Comparison of ENCODE assay signal across 8 cellular contexts in the genomic region with DNA sequence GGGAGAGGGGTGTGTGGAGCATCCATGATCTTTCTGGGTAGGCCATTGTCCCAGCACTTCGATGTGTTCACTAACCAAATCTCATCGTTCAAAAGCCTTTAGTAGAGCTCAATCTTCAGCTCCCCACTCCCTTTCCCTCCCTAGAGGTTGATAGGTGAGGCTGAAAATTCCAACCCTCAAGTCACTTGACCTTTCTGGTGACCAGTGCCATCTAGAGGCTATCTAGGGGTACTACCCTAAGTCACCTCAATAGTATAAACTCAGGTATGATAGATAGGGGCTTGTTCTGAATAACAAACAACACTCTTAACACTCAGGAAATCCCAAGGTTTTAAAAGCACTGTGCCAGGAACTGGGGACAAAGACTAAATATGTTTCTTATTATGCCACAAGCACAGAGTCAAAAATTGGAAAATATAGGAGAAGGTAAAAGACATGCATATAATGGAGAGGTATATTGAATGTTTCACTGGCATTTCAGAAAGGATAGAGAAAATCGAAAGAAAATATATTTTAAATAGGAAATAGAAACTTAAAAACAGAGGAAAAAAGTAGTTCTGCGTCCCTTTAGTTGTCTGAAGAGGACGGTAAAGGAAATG. TPM values are rescaled to one million over a fixed set of nuclear protein-coding genes. Genes with fewer than 3 reads are reported as not detected.
DNase-seq lines count a peak whose midpoint lies in the region; ATAC-seq, FAIRE-seq and TF ChIP-seq lines count a peak whose summit lies in the region.

No MANE protein-coding gene starts in this region.

- H3K36me3 ChIP-seq in KOPT-K1 (ENCODE audit: insufficient read depth, low read length) (no peaks in the 10 kb centered on the region), pancreas (no peaks in the 10 kb centered on the region), aorta (ENCODE audit: control insufficient read depth in 1 of 2, insufficient read depth in 2 of 2, low read length in 1 of 2) (no peaks in the 10 kb centered on the region)

- H3K4me3 ChIP-seq in dorsolateral prefrontal cortex (no peak overlapping the region), pancreas (no peak overlapping the region), aorta (ENCODE audit: low read length in 2 of 2) (no peak overlapping the region)

- H3K9me3 ChIP-seq in KOPT-K1 (ENCODE audit: insufficient read depth, low read length, poor library complexity, severe bottlenecking) (no peaks in the 10 kb centered on the region), pancreas (no peaks in the 10 kb centered on the region), aorta (ENCODE audit: control insufficient read depth, low read length) (peaks cover 2% of the 10 kb centered on the region)

- peak overlapping the region; percentile 8 for H3K27ac ChIP-seq in KOPT-K1 (ENCODE audit: low read depth, low read length, poor library complexity, severe bottlenecking)
- no peak overlapping the region for H3K27ac ChIP-seq in dorsolateral prefrontal cortex
- no peak overlapping the region for H3K27ac ChIP-seq in pancreas
- no peak overlapping the region for H3K27ac ChIP-seq in aorta (ENCODE audit: low read depth in 1 of 2, low read length in 2 of 2)

- ATAC-seq in pancreas (peak in 3 of 4 donors; percentile 44 to 65 (median 60)), HG02759 (IDR thresholded peaks at IDR 0.05; ENCODE audit: unreplicated experiment) (no peak), aorta (ENCODE audit: low FRiP score) (no peak)

- in situ Hi-C loops in SK-MEL-5 (cut with HindIII; ENCODE audit: low pct_unique_long_range_greater_than_20kb, low sequenced_read_pairs) = no loop called here

- DNase-seq in AG08396 (ENCODE audit: low spot score) = peak; percentile 10
- DNase-seq in GM10248 (ENCODE audit: extremely low spot score) = peak; percentile 24
- DNase-seq in SK-MEL-5 (ENCODE audit: low read depth, low spot score) = peak; percentile 56
- no peak for DNase-seq in dorsolateral prefrontal cortex
- DNase-seq in pancreas = no peak
- no peak for DNase-seq in aorta

- FAIRE-seq in pancreas (lab: Jason Lieb, UNC) = no peak

- TF ChIP-seq CTCF in GM10248 (IDR thresholded peaks at IDR 0.05; ENCODE audit: control extremely low read depth, extremely low read depth, low read depth, missing control alignments) (peak; percentile 66), dorsolateral prefrontal cortex (IDR thresholded peaks at IDR 0.05 in 54 of 56, conservative IDR thresholded peaks at IDR 0.05 in 2 of 56; ENCODE audit: low read depth in 1 of 56, partially characterized antibody in 56 of 56) (peak in 46 of 56 donors; percentile 9 to 52 (median 34)), pancreas (IDR thresholded peaks at IDR 0.05) (peak; percentile 22 to 58 (median 51))

- H3K4me1 ChIP-seq in pancreas (no peaks in the 10 kb centered on the region), aorta (ENCODE audit: control insufficient read depth in 1 of 2, insufficient read depth in 2 of 2, low read length in 2 of 2) (no peaks in the 10 kb centered on the region)

- CTCF ChIA-PET in GM10248 (lab: Yijun Ruan, JAX) = interaction anchor here (0.8 to 2.7 kb wide), 21 partner anchors 13 to 540 kb away, joined by 3 to 19 read pairs (median 3); no protein-coding TSS in a partner anchor

- WGBS in pancreas, 2 donors = 39 to 48% methylated on average over 5 of the region's 5 CpGs
- WGBS in aorta, 2 donors = 44 to 48% methylated on average over 5 of the region's 5 CpGs

- peaks cover 0 to 2% (median 0%) of the 10 kb centered on the region in 45 donors for H3K27me3 ChIP-seq in dorsolateral prefrontal cortex
- no peaks in the 10 kb centered on the region for H3K27me3 ChIP-seq in pancreas
- H3K27me3 ChIP-seq in aorta (ENCODE audit: control insufficient read depth in 1 of 2, insufficient read depth in 2 of 2, low read length in 1 of 2) = no peaks in the 10 kb centered on the region

- POLR2A ChIA-PET in GM10248 (lab: Yijun Ruan, JAX) = no interaction called here

- intact Hi-C loops in dorsolateral prefrontal cortex (cut with DNase I) (no loop called here), pancreas (cut with DNase I) (no loop called here), aorta (cut with DNase I) (no loop called here)

RNA-seq across cellular contexts. Expression of a gene that starts 42.9 kb away (rescaled TPM):
- not detected in 2 replicates for total RNA-seq in SK-MEL-5 (2014; rRNA removed; shearing (Covaris generic))
- polyA plus RNA-seq in SK-MEL-5 (2015; cell fraction: cytosol; rRNA removed) = not detected in 2 replicates
- polyA plus RNA-seq in SK-MEL-5 (2015; cell fraction: nucleus; rRNA removed) = not detected in 2 replicates
- 10 to 100 TPM in 119 of 120 experiments, 1 to 10 TPM in 1; 8.4 to 72.3 (median 24.3) TPM for total RNA-seq in dorsolateral prefrontal cortex
- 10 to 100 TPM in 2 of 6 donors, 1 to 10 TPM in 4; 1.6 to 34.2 (median 6.4) TPM for total RNA-seq in pancreas
- polyA plus RNA-seq in pancreas = 1 to 10 TPM; 2.4 to 4.2 TPM
- total RNA-seq in aorta = 10 to 100 TPM; 38.3 to 50.7 TPM
- 10 to 100 TPM in 1 of 2 donors, 1 to 10 TPM in 1; 8.0 to 49.3 TPM for polyA plus RNA-seq in aorta

Comparison
In these comparisons a context has a peak if more than half of its experiments do, and no peak if none do; other contexts are left out.
1. DNase-seq: peak in AG08396 (single experiment), GM10248 (single experiment) and SK-MEL-5 (single experiment); none in dorsolateral prefrontal cortex (0 of 10), pancreas (0 of 6) and aorta (0 of 2).
2. ATAC-seq: peak in pancreas (3 of 4); none in HG02759 (single experiment) and aorta (single experiment).
3. Peak in every context shown above with its lines, with median percentiles within 50 percentile points of each other: CTCF ChIP-seq.